Comparison of ENCODE assay signal across 8 cellular contexts in genomic region chr7:34759477-34760125, GRCh38.
DNase-seq lines count a peak whose midpoint lies in the region; ATAC-seq, FAIRE-seq and TF ChIP-seq lines count a peak whose summit lies in the region.

No MANE protein-coding gene starts in this region.

- no peaks in the 10 kb centered on the region for H3K27me3 ChIP-seq in brain microvascular endothelial cell (replicated peaks)
- H3K27me3 ChIP-seq in lower lobe of right lung (ENCODE audit: low read depth) = no peaks in the 10 kb centered on the region

- ATAC-seq in lower lobe of right lung = peak; percentile 80 to 83
- ATAC-seq in HG03095 (IDR thresholded peaks at IDR 0.05; ENCODE audit: unreplicated experiment) = no peak

- intact Hi-C loops in lower lobe of right lung (cut with DNase I) = no loop called here

- H3K27ac ChIP-seq in brain microvascular endothelial cell (no peak overlapping the region), lower lobe of right lung (no peak overlapping the region), coronary artery (no peak overlapping the region)

- H3K9me3 ChIP-seq in lower lobe of right lung = no peaks in the 10 kb centered on the region

- TF ChIP-seq CTCF in AG10803 (conservative IDR thresholded peaks at IDR 0.05; ENCODE audit: low read length) = peak; percentile 78
- peak; percentile 76 for TF ChIP-seq CTCF in brain microvascular endothelial cell (IDR thresholded peaks at IDR 0.05; ENCODE audit: low read depth, low read length, missing control alignments)
- peak; percentile 44 for TF ChIP-seq CTCF in lower lobe of right lung (IDR thresholded peaks at IDR 0.05)
- TF ChIP-seq CTCF in coronary artery (IDR thresholded peaks at IDR 0.05) = no peak

- peak; percentile 91 for FAIRE-seq in GM19239 (lab: Jason Lieb, UNC)

- H3K4me3 ChIP-seq in AG10803 (ENCODE audit: low read length) = no peak overlapping the region
- H3K4me3 ChIP-seq in brain microvascular endothelial cell (ENCODE audit: low read depth, low read length) = no peak overlapping the region
- no peak overlapping the region for H3K4me3 ChIP-seq in lower lobe of right lung
- H3K4me3 ChIP-seq in coronary artery = no peak overlapping the region

- H3K36me3 ChIP-seq in brain microvascular endothelial cell (replicated peaks) (no peaks in the 10 kb centered on the region), lower lobe of right lung (no peaks in the 10 kb centered on the region)

- DNase-seq in AG10803 (ENCODE audit: low read depth) (peak; percentile 46), GM19239 (ENCODE audit: insufficient read length, low spot score) (no peak), NCI-H226 (peak; percentile 36), brain microvascular endothelial cell (peak; percentile 46), lower lobe of right lung (no peak), coronary artery (ENCODE audit: low spot score) (no peak), GDM1 (lab: John Stamatoyannopoulos, UW) (no peak)

- H3K4me1 ChIP-seq in lower lobe of right lung = no peaks in the 10 kb centered on the region

- in situ Hi-C loops in brain microvascular endothelial cell (cut with HindIII; ENCODE audit: low pct_ligation_motif_present, low sequenced_read_pairs) = no loop called here

Comparison
In these comparisons a context has a peak if more than half of its experiments do, and no peak if none do; other contexts are left out.
1. DNase-seq: peak in AG10803 (single experiment), NCI-H226 (single experiment) and brain microvascular endothelial cell (single experiment); none in GM19239 (single experiment), lower lobe of right lung (single experiment), coronary artery (single experiment) and GDM1 (single experiment).